In the genomic region with DNA sequence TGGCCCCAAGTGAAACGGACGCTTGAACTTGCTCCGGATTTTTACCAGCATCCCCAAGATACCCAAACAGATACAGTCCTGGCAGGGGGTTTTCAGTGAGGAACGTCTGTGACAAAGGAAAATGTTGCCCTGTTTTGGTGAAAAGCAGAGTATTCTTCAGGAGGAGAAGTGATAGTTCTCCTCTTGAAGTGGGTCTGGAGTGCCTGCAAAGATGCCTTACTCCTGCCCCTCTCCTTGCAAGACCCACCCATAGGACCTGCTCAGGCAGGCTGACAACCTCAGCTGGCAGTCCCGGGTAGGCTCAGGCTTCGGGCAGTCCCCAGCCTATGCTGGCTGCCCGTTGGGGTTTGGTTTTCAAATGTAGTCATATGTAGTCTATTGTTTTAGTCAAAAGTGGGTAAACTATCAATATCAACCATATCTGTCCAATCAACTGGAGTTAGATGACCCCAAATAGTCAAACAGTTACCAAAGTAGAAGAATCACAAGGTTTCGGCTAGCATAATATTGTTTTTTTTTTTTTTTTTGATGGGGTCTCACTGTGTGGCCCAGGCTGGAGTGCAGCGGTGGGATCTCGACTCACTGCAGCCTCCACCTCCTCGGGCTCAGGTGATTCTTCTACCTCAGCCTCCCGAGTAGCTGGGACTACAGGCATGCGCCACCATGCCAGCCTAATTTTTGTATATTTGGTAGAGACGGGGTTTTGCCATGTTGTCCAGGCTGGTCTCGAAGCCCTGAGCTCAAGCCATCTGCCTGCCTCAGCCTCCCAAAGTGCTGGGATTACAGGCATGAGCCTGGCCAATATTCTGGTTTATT, we compare ENCODE assay signal across 8 cellular contexts. TPM values are rescaled to one million over a fixed set of nuclear protein-coding genes. Genes with fewer than 3 reads are reported as not detected.
A peak's percentile ranks its signal among the peaks of the same experiment; 100 is the strongest.
DNase-seq lines count a peak whose midpoint lies in the region; ATAC-seq and TF ChIP-seq lines count a peak whose summit lies in the region.

No MANE protein-coding gene starts in this region.

- ATAC-seq in left ventricle myocardium superior, result no peak
- no peak for ATAC-seq in HG02588 (IDR thresholded peaks at IDR 0.05; ENCODE audit: unreplicated experiment)
- ATAC-seq in GM19023 (IDR thresholded peaks at IDR 0.05; ENCODE audit: unreplicated experiment), result no peak
- no peak for ATAC-seq in HG03025 (IDR thresholded peaks at IDR 0.05; ENCODE audit: low FRiP score, unreplicated experiment)

- H3K4me1 ChIP-seq in right atrium auricular region, result peaks cover 0 to 28% of the 10 kb centered on the region in 2 donors
- H3K4me1 ChIP-seq in spleen, result peaks cover 29 to 63% (median 45%) of the 10 kb centered on the region in 6 donors

- H3K27me3 ChIP-seq in right atrium auricular region (no peaks in the 10 kb centered on the region), spleen (replicated peaks in 1 of 7) (no peaks in the 10 kb centered on the region)

- DNase-seq in right atrium auricular region (ENCODE audit: low spot score), result no peak
- no peak for DNase-seq in left ventricle myocardium superior
- peak; percentile 55 for DNase-seq in activated CD4-positive, CD25-positive, alpha-beta regulatory T cell treated with anti-CD3 and anti-CD28 coated beads, Interleukin-2, amount 50 U/mL, for 72 hours
- DNase-seq in fibroblast of villous mesenchyme (ENCODE audit: low read depth), result no peak
- no peak for DNase-seq in spleen

- TF ChIP-seq CTCF in right atrium auricular region (IDR thresholded peaks at IDR 0.05) (no peak), fibroblast of villous mesenchyme (IDR thresholded peaks at IDR 0.05; ENCODE audit: insufficient read depth, low read depth, low read length) (no peak), spleen (IDR thresholded peaks at IDR 0.05 in 8 of 11, conservative IDR thresholded peaks at IDR 0.05 in 3 of 11) (no peak)

- intact Hi-C loops in left ventricle myocardium superior (cut with micrococcal nuclease), result no loop called here
- intact Hi-C loops in spleen (cut with DNase I; ENCODE audit: low total_unique reads), result no loop called here

- no peak for TF ChIP-seq POLR2A in spleen (IDR thresholded peaks at IDR 0.05)

- H3K27ac ChIP-seq in right atrium auricular region (peak overlapping the region; percentile 89 to 94), spleen (peak overlapping the region in 6 of 8 donors; percentile 74 to 98 (median 96))

- 49 to 55% (median 52%) methylated on average over 15 of the region's 15 CpGs for WGBS in spleen, 5 donors

- H3K36me3 ChIP-seq in right atrium auricular region, result no peaks in the 10 kb centered on the region
- H3K36me3 ChIP-seq in spleen, result peaks cover 0 to 51% (median 19%) of the 10 kb centered on the region in 6 donors

- no peaks in the 10 kb centered on the region for H3K9me3 ChIP-seq in right atrium auricular region
- H3K9me3 ChIP-seq in spleen, result no peaks in the 10 kb centered on the region

- peak overlapping the region; percentile 90 to 98 for H3K4me3 ChIP-seq in right atrium auricular region
- H3K4me3 ChIP-seq in fibroblast of villous mesenchyme (ENCODE audit: low read depth, low read length), result peak overlapping the region; percentile 88
- peak overlapping the region; percentile 79 to 98 (median 92) for H3K4me3 ChIP-seq in spleen

RNA-seq across cellular contexts. Expression of a gene that starts 1.0 kb away (rescaled TPM):
- total RNA-seq in right atrium auricular region (10 to 100 TPM; 30.8 to 41.6 TPM), left ventricle myocardium superior (65.1 TPM), fibroblast of villous mesenchyme (18.7 and 28.5 TPM in 2 replicates), spleen (100 to 1,000 TPM in 2 of 7 donors, 10 to 100 TPM in 5; 36.2 to 104 (median 78.0) TPM)
- polyA plus RNA-seq in spleen, result 10 to 100 TPM; 16.2 to 31.4 (median 18.4) TPM

RNA-seq across cellular contexts. Expression of a gene that starts 14.9 kb away (rescaled TPM):
- total RNA-seq in right atrium auricular region (under 1 TPM; 0.41 to 0.63 TPM), left ventricle myocardium superior (0.92 TPM), fibroblast of villous mesenchyme (not detected in 2 replicates), spleen (10 to 100 TPM; 33.1 to 49.0 (median 42.3) TPM)
- polyA plus RNA-seq in spleen, result 10 to 100 TPM; 27.8 to 34.2 (median 34.0) TPM

RNA-seq across cellular contexts. Expression of a gene that starts 22.8 kb away (rescaled TPM):
- total RNA-seq in right atrium auricular region, result under 1 TPM in 1 of 2 donors, not detected in 1; 0.07 TPM
- total RNA-seq in left ventricle myocardium superior, result 0.07 TPM
- under 0.01 TPM in 1 of 2 replicates, not detected in the other for total RNA-seq in fibroblast of villous mesenchyme
- total RNA-seq in spleen, result not detected
- polyA plus RNA-seq in spleen, result under 1 TPM in 1 of 3 donors, not detected in 2; 0.16 TPM

RNA-seq across cellular contexts. Expression of a gene that starts 48.1 kb away (rescaled TPM):
- 10 to 100 TPM in 1 of 2 donors, 1 to 10 TPM in 1; 5.5 to 17.0 TPM for total RNA-seq in right atrium auricular region
- total RNA-seq in left ventricle myocardium superior, result 2.9 TPM
- not detected in 2 replicates for total RNA-seq in fibroblast of villous mesenchyme
- total RNA-seq in spleen, result 10 to 100 TPM in 3 of 7 donors, 1 to 10 TPM in 4; 1.9 to 24.5 (median 8.6) TPM
- polyA plus RNA-seq in spleen, result 1 to 10 TPM in 2 of 3 donors, under 1 TPM in 1; 0.61 to 3.3 (median 2.0) TPM

Comparison
In these comparisons a context has a peak if more than half of its experiments do, and no peak if none do; other contexts are left out.
1. RNA of a gene that starts 14.9 kb away (total RNA-seq): 33.1 to 49.0 TPM in spleen; 0.92 TPM in left ventricle myocardium superior (single experiment), 0.41 to 0.63 TPM in right atrium auricular region and not detected in fibroblast of villous mesenchyme; every median in the first group is over 10 times any median in the second.
2. Peak in every context shown above with its lines, with median percentiles within 50 percentile points of each other: H3K4me3 ChIP-seq.